29 cellular contexts compared by ENCODE assay signal in genomic region chr18:39366086-39366485, GRCh38.
"Had no signal": no experiment of that assay in that cellular context is flagged by ENCODE, and none has a peak within 500 bp of the region (broad histone marks: within the 10 kb centered on the region; RNA-seq: fewer than 3 reads in every experiment).

No MANE protein-coding gene starts in this region.

- H3K36me3 ChIP-seq: colonic mucosa, gastrocnemius medialis, left lung, ovary, sigmoid colon, spleen, suprapubic skin, transverse colon, vagina had no signal

- H3K4me1 Mint-ChIP-seq: mesothelial cell of epicardium; naive B cell; stimulated activated memory B cell treated with anti-CD40 and anti-IgM and Interleukin-4, amounts not matched to agents 10 μg/mL and 1 μg/mL and 100 μg/mL, for 72 hours had no signal

- DNase-seq: colonic mucosa; effector CD8-positive, alpha-beta T cell; endodermal cell; foreskin fibroblast; gastrocnemius medialis; head of caudate nucleus; kidney; left lung; mesenchymal stem cell; mucosa of descending colon; naive B cell; occipital lobe; ovary; posterior cingulate gyrus; psoas muscle; right cardiac atrium; sigmoid colon; spleen; stimulated activated CD4-positive, alpha-beta T cell treated with anti-CD3 and anti-CD28 coated beads, Interleukin-4, amount 100 ng/mL, for 4 hours; transverse colon had no signal

- H3K27ac Mint-ChIP-seq: dendritic cell treated with granulocyte-macrophage colony-stimulating factor and Interleukin-4, amounts not matched to agents 40 ng/mL and 50 ng/mL, for 4 days; endodermal cell; mesothelial cell of epicardium; naive B cell; natural killer cell treated with Interleukin-12 subunit alpha and Interleukin-12 subunit beta and Interleukin-15 and Interleukin-18, amount 100 ng/mL, for 72 hours; stimulated activated memory B cell treated with anti-CD40 and anti-IgM and Interleukin-4, amounts not matched to agents 10 μg/mL and 1 μg/mL and 100 μg/mL, for 72 hours; stimulated activated naive CD8-positive, alpha-beta T cell treated with anti-CD3 and anti-CD28 coated beads, Interleukin-15, Interleukin-2, amounts not matched to agents 100 ng/mL and 50 ng/mL, for 24 hours had no signal

- H3K9me3 ChIP-seq: colonic mucosa, gastrocnemius medialis, ovary, psoas muscle, sigmoid colon, suprapubic skin, transverse colon, vagina had no signal

- H3K4me3 ChIP-seq: colonic mucosa, gastrocnemius medialis, left lung, mucosa of descending colon, ovary, psoas muscle, sigmoid colon, spleen, suprapubic skin, transverse colon, vagina had no signal

- H3K27ac ChIP-seq: colonic mucosa, epithelial cell of prostate, gastrocnemius medialis, left lung, ovary, psoas muscle, sigmoid colon, spleen, suprapubic skin, transverse colon, vagina had no signal

- H3K27me3 ChIP-seq: colonic mucosa, gastrocnemius medialis, left lung, ovary, sigmoid colon, spleen, suprapubic skin, transverse colon, vagina had no signal

- H3K9me3 Mint-ChIP-seq: dendritic cell treated with granulocyte-macrophage colony-stimulating factor and Interleukin-4, amounts not matched to agents 40 ng/mL and 50 ng/mL, for 4 days; stimulated activated memory B cell treated with anti-CD40 and anti-IgM and Interleukin-4, amounts not matched to agents 10 μg/mL and 1 μg/mL and 100 μg/mL, for 72 hours; stimulated activated naive CD8-positive, alpha-beta T cell treated with anti-CD3 and anti-CD28 coated beads, Interleukin-15, Interleukin-2, amounts not matched to agents 100 ng/mL and 50 ng/mL, for 24 hours had no signal

- H3K27me3 Mint-ChIP-seq: dendritic cell treated with granulocyte-macrophage colony-stimulating factor and Interleukin-4, amounts not matched to agents 40 ng/mL and 50 ng/mL, for 4 days; naive B cell; natural killer cell treated with Interleukin-12 subunit alpha and Interleukin-12 subunit beta and Interleukin-15 and Interleukin-18, amount 100 ng/mL, for 72 hours; stimulated activated memory B cell treated with anti-CD40 and anti-IgM and Interleukin-4, amounts not matched to agents 10 μg/mL and 1 μg/mL and 100 μg/mL, for 72 hours; stimulated activated naive CD8-positive, alpha-beta T cell treated with anti-CD3 and anti-CD28 coated beads, Interleukin-15, Interleukin-2, amounts not matched to agents 100 ng/mL and 50 ng/mL, for 24 hours had no signal

- ATAC-seq: esophagus mucosa; gastrocnemius medialis; left lung; mucosa of descending colon; natural killer cell treated with Interleukin-12 subunit alpha and Interleukin-12 subunit beta and Interleukin-15 and Interleukin-18, amount 100 ng/mL, for 72 hours; psoas muscle; right cardiac atrium; stimulated activated memory B cell treated with anti-CD40 and anti-IgM and Interleukin-4, amounts not matched to agents 10 μg/mL and 1 μg/mL and 100 μg/mL, for 72 hours had no signal

- H3K4me3 Mint-ChIP-seq: dendritic cell treated with granulocyte-macrophage colony-stimulating factor and Interleukin-4, amounts not matched to agents 40 ng/mL and 50 ng/mL, for 4 days; endodermal cell; mesothelial cell of epicardium; naive B cell; natural killer cell treated with Interleukin-12 subunit alpha and Interleukin-12 subunit beta and Interleukin-15 and Interleukin-18, amount 100 ng/mL, for 72 hours; stimulated activated memory B cell treated with anti-CD40 and anti-IgM and Interleukin-4, amounts not matched to agents 10 μg/mL and 1 μg/mL and 100 μg/mL, for 72 hours; stimulated activated naive CD8-positive, alpha-beta T cell treated with anti-CD3 and anti-CD28 coated beads, Interleukin-15, Interleukin-2, amounts not matched to agents 100 ng/mL and 50 ng/mL, for 24 hours had no signal

- H3K4me1 ChIP-seq: colonic mucosa, gastrocnemius medialis, left lung, psoas muscle, sigmoid colon, spleen, suprapubic skin, transverse colon, vagina had no signal
